Comparison of ENCODE assay signal across 8 cellular contexts in the genomic region with DNA sequence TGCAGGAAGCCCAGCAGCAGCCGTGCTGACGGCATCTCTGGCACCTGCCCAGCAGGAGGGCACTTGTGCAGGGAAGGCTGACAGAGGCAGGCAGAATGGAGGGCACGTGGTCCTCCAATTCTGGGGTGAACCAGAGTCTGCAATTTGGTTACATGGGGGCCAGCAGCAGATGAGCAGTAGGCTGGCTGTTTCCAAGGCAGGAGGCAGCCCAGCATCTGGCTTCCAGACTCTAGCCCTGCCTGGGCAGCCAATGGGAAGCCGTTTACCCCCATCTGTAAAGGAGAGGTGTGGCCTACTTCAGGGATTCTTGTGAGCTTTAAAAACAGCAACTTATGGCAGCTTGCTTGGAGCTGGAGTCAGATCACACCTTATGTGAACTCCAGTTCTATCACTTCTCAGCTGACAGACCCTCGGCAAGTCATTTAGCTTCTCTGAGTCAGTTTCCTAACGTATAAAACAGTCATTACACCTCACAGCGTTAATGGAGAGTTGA. TPM values are rescaled to one million over a fixed set of nuclear protein-coding genes. Genes with fewer than 3 reads are reported as not detected.
DNase-seq lines count a peak whose midpoint lies in the region; ATAC-seq and TF ChIP-seq lines count a peak whose summit lies in the region.

No MANE protein-coding gene starts in this region.

- H3K4me3 Mint-ChIP-seq in HFFc6 = peak overlapping the region; percentile 46

- TF ChIP-seq CTCF in AG09309 (IDR thresholded peaks at IDR 0.05; ENCODE audit: control insufficient read depth, insufficient read depth, low read depth, low read length, missing control alignments) (no peak), HFFc6 (IDR thresholded peaks at IDR 0.05) (no peak)

- DNase-seq in AG09309 (ENCODE audit: low read depth) (peak; percentile 25), HFFc6 (peak; percentile 63), anterior cingulate cortex (lab: John Stamatoyannopoulos, UW) (peak in 48 of 58 donors; percentile 12 to 86 (median 42)), iPS-NIHi11 (ENCODE audit: low spot score) (peak; percentile 62), ecto neural progenitor cell (ENCODE audit: low spot score) (no peak), LoVo (ENCODE audit: low spot score) (no peak), NCI-H1436 (lab: John Stamatoyannopoulos, UW) (no peak)

- H3K36me3 Mint-ChIP-seq in HFFc6 (ENCODE audit: low read depth) = peaks cover 27% of the 10 kb centered on the region

- H3K9me3 Mint-ChIP-seq in HFFc6 = no peaks in the 10 kb centered on the region

- H3K27me3 Mint-ChIP-seq in HFFc6 (ENCODE audit: insufficient read depth) = peaks cover 2% of the 10 kb centered on the region

- peak overlapping the region; percentile 92 for H3K27ac Mint-ChIP-seq in HFFc6

- peaks cover 49% of the 10 kb centered on the region for H3K4me1 Mint-ChIP-seq in HFFc6 (ENCODE audit: low read depth)

- H3K4me3 ChIP-seq in AG09309 (ENCODE audit: control insufficient read depth, low read depth, low read length) = no peak overlapping the region

- no peak for ATAC-seq in GM18870 (IDR thresholded peaks at IDR 0.05; ENCODE audit: unreplicated experiment)

RNA-seq across cellular contexts. Expression of a gene that starts 27.9 kb away (rescaled TPM):
- under 1 TPM in 2 of 6 experiments, not detected in 4; 0.24 to 0.28 TPM for total RNA-seq in HFFc6 (2021; fragmentation: NEBNext Ultra II Directional; extraction: Animal tissue kit (Norgen Biotek cat#: 25700))

RNA-seq across cellular contexts. Expression of a gene that starts 36.9 kb away (rescaled TPM):
- total RNA-seq in HFFc6 (2021; fragmentation: NEBNext Ultra II Directional; extraction: Animal tissue kit (Norgen Biotek cat#: 25700)) = 10 to 100 TPM; 40.5 to 48.8 (median 43.3) TPM

RNA-seq across cellular contexts. Expression of a gene that starts 45.0 kb away (rescaled TPM):
- 100 to 1,000 TPM in 1 of 6 experiments, 10 to 100 TPM in 5; 89.1 to 101 (median 89.9) TPM for total RNA-seq in HFFc6 (2021; fragmentation: NEBNext Ultra II Directional; extraction: Animal tissue kit (Norgen Biotek cat#: 25700))

Comparison
In these comparisons a context has a peak if more than half of its experiments do, and no peak if none do; other contexts are left out.
1. DNase-seq: peak in AG09309 (single experiment), HFFc6 (single experiment), anterior cingulate cortex (48 of 58) and iPS-NIHi11 (single experiment); none in ecto neural progenitor cell (single experiment), LoVo (single experiment) and NCI-H1436 (single experiment).